In the genomic region with DNA sequence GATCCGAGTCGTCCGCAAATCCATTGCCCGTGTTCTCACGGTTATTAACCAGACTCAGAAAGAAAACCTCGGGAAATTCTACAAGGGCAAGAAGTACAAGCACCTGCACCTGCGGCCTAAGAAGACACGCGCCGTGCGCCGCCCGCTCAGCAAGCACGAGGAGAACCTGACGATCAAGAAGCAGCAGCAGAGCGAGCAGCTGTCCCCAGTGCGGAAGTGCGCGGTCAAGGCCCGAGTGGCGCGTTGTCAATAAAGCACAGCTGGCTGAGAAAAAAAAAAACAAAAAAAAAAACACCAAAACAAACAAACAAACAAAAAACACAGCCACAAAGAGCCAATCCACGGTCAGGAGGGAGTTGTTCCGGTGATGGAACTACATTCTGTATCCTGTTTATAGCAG, we compare ENCODE assay signal across 1 cellular context.
TF ChIP-seq lines count a peak whose summit lies in the region.

No MANE protein-coding gene starts in this region.

TF ChIP-seq in H1, 55 proteins besides CTCF, POLR2A, EP300 and RAD21:
- TF ChIP-seq POLR2AphosphoS5 (IDR thresholded peaks at IDR 0.05; ENCODE audit: low read depth, low read length) (no peak), TAF1 (IDR thresholded peaks at IDR 0.05; ENCODE audit: low read depth, low read length) (no peak), RNF2 (IDR thresholded peaks at IDR 0.05; ENCODE audit: borderline replicate concordance, low read depth, low read length, missing control alignments, poor library complexity, severe bottlenecking) (no peak)
